Comparison of ENCODE assay signal across 20 cellular contexts in genomic region chr5:39700523-39700922, GRCh38.
"Had no signal": no experiment of that assay in that cellular context is flagged by ENCODE, and none has a peak within 500 bp of the region (broad histone marks: within the 10 kb centered on the region; RNA-seq: fewer than 3 reads in every experiment).

No MANE protein-coding gene starts in this region.

- H3K9me3 Mint-ChIP-seq: activated CD4-positive, alpha-beta memory T cell treated with anti-CD3 and anti-CD28 coated beads for 36 hours; activated T-helper 1 cell treated with anti-CD3 and anti-CD28 coated beads, Interleukin-12 subunit alpha, Interleukin-12 subunit beta, Interleukin-2, Interleukin-4 antibody, amounts not matched to agents 30 ng/mL and 10 ng/mL and 1 ng/mL, durations not matched to agents 14 hours and 24 hours and 36 hours; dendritic cell treated with granulocyte-macrophage colony-stimulating factor and Interleukin-4, amounts not matched to agents 40 ng/mL and 50 ng/mL, for 4 days; immature natural killer cell; naive B cell; neural crest cell; stimulated activated naive CD8-positive, alpha-beta T cell treated with anti-CD3 and anti-CD28 coated beads, Interleukin-15, amount 100 ng/mL, for 72 hours; WTC11 had no signal

- H3K27me3 Mint-ChIP-seq: activated CD4-positive, alpha-beta memory T cell treated with anti-CD3 and anti-CD28 coated beads for 36 hours; dendritic cell treated with granulocyte-macrophage colony-stimulating factor and Interleukin-4, amounts not matched to agents 40 ng/mL and 50 ng/mL, for 4 days had no signal

- H3K4me3 Mint-ChIP-seq: activated CD4-positive, alpha-beta memory T cell treated with anti-CD3 and anti-CD28 coated beads for 36 hours; activated naive CD8-positive, alpha-beta T cell; activated T-helper 1 cell treated with anti-CD3 and anti-CD28 coated beads, Interleukin-12 subunit alpha, Interleukin-12 subunit beta, Interleukin-2, Interleukin-4 antibody, amounts not matched to agents 30 ng/mL and 10 ng/mL and 1 ng/mL, durations not matched to agents 14 hours and 24 hours and 36 hours; dendritic cell treated with granulocyte-macrophage colony-stimulating factor and Interleukin-4, amounts not matched to agents 40 ng/mL and 50 ng/mL, for 4 days; immature natural killer cell; naive B cell; neural crest cell; stimulated activated naive CD8-positive, alpha-beta T cell treated with anti-CD3 and anti-CD28 coated beads, Interleukin-15, amount 100 ng/mL, for 72 hours; WTC11 had no signal

- H3K36me3 Mint-ChIP-seq: activated CD4-positive, alpha-beta memory T cell treated with anti-CD3 and anti-CD28 coated beads for 36 hours; activated naive CD8-positive, alpha-beta T cell; immature natural killer cell; naive B cell; WTC11 had no signal

- H3K4me1 Mint-ChIP-seq: immature natural killer cell; naive B cell; neural crest cell; stimulated activated naive CD8-positive, alpha-beta T cell treated with anti-CD3 and anti-CD28 coated beads, Interleukin-15, amount 100 ng/mL, for 72 hours; WTC11 had no signal

- ATAC-seq: esophagus mucosa; heart right ventricle; left ventricle myocardium superior; stimulated activated naive CD8-positive, alpha-beta T cell treated with anti-CD3 and anti-CD28 coated beads, Interleukin-15, amount 100 ng/mL, for 72 hours; WTC11 had no signal

- H3K27ac Mint-ChIP-seq: activated CD4-positive, alpha-beta memory T cell treated with anti-CD3 and anti-CD28 coated beads for 36 hours; activated naive CD8-positive, alpha-beta T cell; activated T-helper 1 cell treated with anti-CD3 and anti-CD28 coated beads, Interleukin-12 subunit alpha, Interleukin-12 subunit beta, Interleukin-2, Interleukin-4 antibody, amounts not matched to agents 30 ng/mL and 10 ng/mL and 1 ng/mL, durations not matched to agents 14 hours and 24 hours and 36 hours; dendritic cell treated with granulocyte-macrophage colony-stimulating factor and Interleukin-4, amounts not matched to agents 40 ng/mL and 50 ng/mL, for 4 days; immature natural killer cell; naive B cell; stimulated activated naive CD8-positive, alpha-beta T cell treated with anti-CD3 and anti-CD28 coated beads, Interleukin-15, amount 100 ng/mL, for 72 hours; WTC11 had no signal

- DNase-seq: activated CD4-positive, alpha-beta memory T cell treated with anti-CD3 and anti-CD28 coated beads for 36 hours; activated CD4-positive, alpha-beta T cell treated with anti-CD3 and anti-CD28 coated beads for 4 hours; activated T-cell treated with anti-CD3 and anti-CD28 coated beads for 4 hours; amygdala; effector CD8-positive, alpha-beta T cell; heart right ventricle; immature natural killer cell; left ventricle myocardium superior; naive B cell; retina; stimulated activated CD4-positive, alpha-beta T cell treated with anti-CD3 and anti-CD28 coated beads, Interleukin-12 subunit alpha, Interleukin-12 subunit beta, amount 100 ng/mL, for 4 hours; stimulated activated CD4-positive, alpha-beta T cell treated with anti-CD3 and anti-CD28 coated beads, Interleukin-1b, Interleukin-23, amount 100 ng/mL, for 48 hours; stimulated activated naive CD8-positive, alpha-beta T cell treated with anti-CD3 and anti-CD28 coated beads, Interleukin-15, amount 100 ng/mL, for 72 hours; transverse colon had no signal
